In genomic region chr2:37558622-37559021, GRCh38 we compare ENCODE assay signal across 10 cellular contexts.
DNase-seq lines count a peak whose midpoint lies in the region; ATAC-seq, FAIRE-seq and TF ChIP-seq lines count a peak whose summit lies in the region.
"Had no signal": no experiment of that assay in that cellular context is flagged by ENCODE, and none has a peak within 500 bp of the region (broad histone marks: within the 10 kb centered on the region; RNA-seq: fewer than 3 reads in every experiment).

No MANE protein-coding gene starts in this region.

- H3K9me3 ChIP-seq in GM12878 (replicated peaks; ENCODE audit: control insufficient read depth, insufficient read depth, low read length) (peaks cover 7% of the 10 kb centered on the region), ovary (no peaks in the 10 kb centered on the region)

- RAD21 ChIA-PET in GM12878 (lab: Charles Lee; ENCODE audit: unreplicated experiment): interaction anchor here (0.6 to 7.8 kb wide), 20 partner anchors 9 to 319 kb away, joined by 3 to 95 read pairs (median 5); partner anchors contain the start of gene CDC42EP3

- no peaks in the 10 kb centered on the region; the same call in none of the 2 replicates for H3K79me2 ChIP-seq in GM12878 (ENCODE audit: control insufficient read depth, insufficient read depth, low read length)

- H3K4me1 ChIP-seq in GM12878 (ENCODE audit: control insufficient read depth, insufficient read depth, low read length) (peaks cover 61% of the 10 kb centered on the region), ovary (ENCODE audit: insufficient read depth) (peaks cover 6% of the 10 kb centered on the region)

- SMC1A ChIA-PET in GM12878 (lab: Charles Lee; ENCODE audit: uncharacterized antibody, unreplicated experiment): interaction anchor here (1.0 to 14.3 kb wide), 23 partner anchors 10 to 319 kb away, joined by 3 to 246 read pairs (median 6); no protein-coding TSS in a partner anchor

- TF ChIP-seq EP300 in GM12878 (IDR thresholded peaks at IDR 0.05; ENCODE audit: borderline replicate concordance in 1 of 2, control insufficient read depth in 1 of 2, low read depth in 2 of 2, low read length in 2 of 2) (peak in 1 of 2 experiments; percentile 44; a peak in 1 of 4 replicates), ovary (IDR thresholded peaks at IDR 0.05) (no peak)

- peak overlapping the region; percentile 36 for H3K27ac ChIP-seq in GM12878 (ENCODE audit: control insufficient read depth, insufficient read depth)
- H3K27ac ChIP-seq in ovary: no peak overlapping the region

- POLR2A ChIA-PET in GM12878 (lab: Charles Lee): interaction anchor here (0.6 to 9.1 kb wide), 16 partner anchors 9 to 1211 kb away, joined by 3 to 74 read pairs (median 6); no protein-coding TSS in a partner anchor

- WGBS in GM12878 (ENCODE audit: insufficient coverage, insufficient replicate concordance, low lambda C conversion rate, missing lambda C conversion rate): 60% methylated on average over 1 of the region's 1 CpG
- 94 to 100% (median 95%) methylated on average over 1 of the region's 1 CpG for WGBS in ovary, 3 donors

- no peaks in the 10 kb centered on the region for H3K27me3 ChIP-seq in GM12878 (replicated peaks in 1 of 2; ENCODE audit: control insufficient read depth in 2 of 2, insufficient read depth in 2 of 2, low read length in 1 of 2)
- no peaks in the 10 kb centered on the region for H3K27me3 ChIP-seq in ovary

- DNase-seq in CMK (ENCODE audit: low read depth) (peak; percentile 37), GM12878 (ENCODE audit: low read depth, low spot score) (no peak), NCI-H187 treated with DMSO at 0.1 percent for 48 hours (lab: John Stamatoyannopoulos, UW) (no peak), SK-N-DZ (ENCODE audit: low spot score) (no peak), ovary (no peak), DMS53 (lab: John Stamatoyannopoulos, UW) (no peak)
- DNase-seq: CD8-positive, alpha-beta memory T cell had no signal

- H3K4me3 ChIP-seq in GM12878 (no peak overlapping the region), ovary (no peak overlapping the region)

- no peaks in the 10 kb centered on the region for H3K36me3 ChIP-seq in GM12878 (ENCODE audit: control insufficient read depth in 2 of 2, insufficient read depth in 2 of 2, low read length in 1 of 2)
- no peaks in the 10 kb centered on the region for H3K36me3 ChIP-seq in ovary

- intact Hi-C loops in GM12878 (cut with micrococcal nuclease; ENCODE audit: unreplicated experiment): no loop called here
- intact Hi-C loops in ovary (cut with DNase I): no loop called here

- in situ Hi-C loops in GM12878 (cut with MboI): no loop called here

- peak overlapping the region; percentile 34; the same call in 1 of the 2 replicates for H3K4me2 ChIP-seq in GM12878 (ENCODE audit: control insufficient read depth, insufficient read depth)

- ATAC-seq in GM19452 (IDR thresholded peaks at IDR 0.05; ENCODE audit: unreplicated experiment): peak; percentile 58
- peak; percentile 75 for ATAC-seq in HG03342 (IDR thresholded peaks at IDR 0.05; ENCODE audit: unreplicated experiment)
- peak; percentile 85 for ATAC-seq in GM12878

- no peaks in the 10 kb centered on the region for H4K20me1 ChIP-seq in GM12878 (ENCODE audit: control insufficient read depth, insufficient read depth)

- CTCF ChIA-PET in GM12878 (lab: Yijun Ruan, JAX): interaction anchor here (0.7 to 4.6 kb wide), 14 partner anchors 9 to 319 kb away, joined by 3 to 24 read pairs (median 6); no protein-coding TSS in a partner anchor

- TF ChIP-seq CTCF in GM12878 (IDR thresholded peaks at IDR 0.05 in 2 of 3, conservative IDR thresholded peaks at IDR 0.05 in 1 of 3; ENCODE audit: control insufficient read depth in 2 of 3, extremely low read depth in 1 of 3, insufficient read depth in 1 of 3, low read depth in 3 of 3, low read length in 3 of 3): no peak
- no peak for TF ChIP-seq CTCF in ovary (IDR thresholded peaks at IDR 0.05)

- H3K9ac ChIP-seq in GM12878 (ENCODE audit: control insufficient read depth, insufficient read depth, low read length): peak overlapping the region; percentile 3; the same call in 1 of the 2 replicates

- peak overlapping the region; percentile 63 for H2AFZ ChIP-seq in GM12878 (ENCODE audit: control insufficient read depth, low read depth, low read length)

- FAIRE-seq in GM12878 (lab: Jason Lieb, UNC): peak; percentile 7
- FAIRE-seq: islet of Langerhans had no signal

- TF ChIP-seq RAD21 in GM12878 (IDR thresholded peaks at IDR 0.05; ENCODE audit: insufficient read depth, low read depth, low read length): no peak

- no peak for TF ChIP-seq POLR2A in GM12878 (IDR thresholded peaks at IDR 0.05; ENCODE audit: low read depth, low read length)
- TF ChIP-seq POLR2A in ovary (IDR thresholded peaks at IDR 0.05): no peak

- no TSS peak for BruUV-seq in GM12878 (replicated peaks; lab: Mats Ljungman, UMichigan)

TF ChIP-seq in GM12878, 131 proteins besides CTCF, POLR2A, EP300 and RAD21 (continues in another document):
- TF ChIP-seq IKZF2 (IDR thresholded peaks at IDR 0.05): peak; percentile 60 to 66; a peak in 3 of 4 replicates
- TF ChIP-seq NFIC (IDR thresholded peaks at IDR 0.05; ENCODE audit: low read depth, low read length): peak; percentile 68
- no peak for TF ChIP-seq ZNF622 (IDR thresholded peaks at IDR 0.05)
- TF ChIP-seq RFX5 (IDR thresholded peaks at IDR 0.05; ENCODE audit: low read depth, low read length): no peak
- peak; percentile 69; the same call in 1 of the 2 replicates for TF ChIP-seq EED (IDR thresholded peaks at IDR 0.05; ENCODE audit: low read depth)
- TF ChIP-seq, protein P1, sequence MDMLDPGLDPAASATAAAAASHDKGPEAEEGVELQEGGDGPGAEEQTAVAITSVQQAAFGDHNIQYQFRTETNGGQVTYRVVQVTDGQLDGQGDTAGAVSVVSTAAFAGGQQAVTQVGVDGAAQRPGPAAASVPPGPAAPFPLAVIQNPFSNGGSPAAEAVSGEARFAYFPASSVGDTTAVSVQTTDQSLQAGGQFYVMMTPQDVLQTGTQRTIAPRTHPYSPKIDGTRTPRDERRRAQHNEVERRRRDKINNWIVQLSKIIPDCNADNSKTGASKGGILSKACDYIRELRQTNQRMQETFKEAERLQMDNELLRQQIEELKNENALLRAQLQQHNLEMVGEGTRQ (IDR thresholded peaks at IDR 0.05; ENCODE audit: borderline replicate concordance, low read depth, low read length): no peak
- peak; percentile 54 for TF ChIP-seq IKZF1 (conservative IDR thresholded peaks at IDR 0.05)
- TF ChIP-seq ESRRA (IDR thresholded peaks at IDR 0.05; ENCODE audit: low read length): no peak
- peak; percentile 34; the same call in 1 of the 2 replicates for TF ChIP-seq HDGF (IDR thresholded peaks at IDR 0.05)
- TF ChIP-seq MXI1 (IDR thresholded peaks at IDR 0.05; ENCODE audit: low read depth, low read length): no peak
- TF ChIP-seq EGR1 (IDR thresholded peaks at IDR 0.05; ENCODE audit: borderline replicate concordance in 1 of 2, low read depth in 2 of 2, low read length in 2 of 2): peak in 1 of 2 experiments; percentile 41; a peak in 1 of 3 replicates
- TF ChIP-seq RUNX3 (IDR thresholded peaks at IDR 0.05; ENCODE audit: low read length): peak; percentile 87
- no peak for TF ChIP-seq TBL1XR1 (IDR thresholded peaks at IDR 0.05; ENCODE audit: low read depth, low read length)
- no peak for TF ChIP-seq ZBTB33 (IDR thresholded peaks at IDR 0.05)
- peak; percentile 5; the same call in 1 of the 2 replicates for TF ChIP-seq SMC3 (IDR thresholded peaks at IDR 0.05; ENCODE audit: borderline replicate concordance, low read length)
- TF ChIP-seq ZNF687 (IDR thresholded peaks at IDR 0.05): peak; percentile 93
